Comparison of ENCODE assay signal across 10 cellular contexts in genomic region chr1:59367269-59368006, GRCh38.
DNase-seq lines count a peak whose midpoint lies in the region; ATAC-seq and TF ChIP-seq lines count a peak whose summit lies in the region.
"Had no signal": no experiment of that assay in that cellular context is flagged by ENCODE, and none has a peak within 500 bp of the region (broad histone marks: within the 10 kb centered on the region; RNA-seq: fewer than 3 reads in every experiment).

No MANE protein-coding gene starts in this region.

- WGBS in adipose tissue, 3 donors = 31 to 35% (median 33%) methylated on average over 6 of the region's 6 CpGs
- WGBS in sigmoid colon, 2 donors = 25 to 60% methylated on average over 6 of the region's 6 CpGs

- TF ChIP-seq POLR2A in sigmoid colon (IDR thresholded peaks at IDR 0.05) = no peak

- intact Hi-C loops in left ventricle myocardium superior (cut with micrococcal nuclease) = no loop called here
- intact Hi-C loops in sigmoid colon (cut with DNase I) = no loop called here

- ATAC-seq in left ventricle myocardium superior (peak; percentile 98), HG03159 (IDR thresholded peaks at IDR 0.05; ENCODE audit: unreplicated experiment) (no peak)
- no peak for ATAC-seq in activated naive CD4-positive, alpha-beta T cell treated with anti-CD3 and anti-CD28 coated beads, Interleukin-2, amount 50 U/mL, for 72 hours
- ATAC-seq: activated CD8-positive, alpha-beta T cell treated with anti-CD3 and anti-CD28 coated beads, Interleukin-2, amount 10 ng/mL, durations not matched to agents 7 days and 5 days; HCT116 had no signal

- H3K27ac ChIP-seq in adipose tissue (ENCODE audit: low read depth, low read length) (peak overlapping the region; percentile 46), sigmoid colon (peak overlapping the region; percentile 45 to 63 (median 52))

- H3K36me3 Mint-ChIP-seq in activated naive CD4-positive, alpha-beta T cell treated with anti-CD3 and anti-CD28 coated beads, Interleukin-2, amount 50 U/mL, for 72 hours = peaks cover 11 to 13% of the 10 kb centered on the region in 2 donors

- no peaks in the 10 kb centered on the region for H3K36me3 ChIP-seq in sigmoid colon

- no peak for TF ChIP-seq EP300 in sigmoid colon (IDR thresholded peaks at IDR 0.05)

- peak; percentile 88 for DNase-seq in GM03348 (ENCODE audit: low spot score)
- peak; percentile 81 for DNase-seq in left ventricle myocardium superior
- peak; percentile 87 for DNase-seq in sigmoid colon
- no peak for DNase-seq in activated CD4-positive, alpha-beta T cell treated with anti-CD3 and anti-CD28 coated beads, Interleukin-2, amount 50 U/mL, for 4 hours
- DNase-seq in UCSD-AML1 (lab: John Stamatoyannopoulos, UW; ENCODE audit: unreplicated experiment) = no peak
- no peak for DNase-seq in activated naive CD4-positive, alpha-beta T cell treated with anti-CD3 and anti-CD28 coated beads, Interleukin-2, amount 50 U/mL, for 72 hours (ENCODE audit: low spot score in 2 of 2)
- DNase-seq: activated CD8-positive, alpha-beta T cell treated with anti-CD3 and anti-CD28 coated beads, Interleukin-2, amount 10 ng/mL, durations not matched to agents 7 days and 5 days had no signal

- no peak overlapping the region for H3K4me3 ChIP-seq in sigmoid colon

- no peak for TF ChIP-seq CTCF in sigmoid colon (IDR thresholded peaks at IDR 0.05)

- no peaks in the 10 kb centered on the region for H3K27me3 ChIP-seq in sigmoid colon

- no peaks in the 10 kb centered on the region for H3K9me3 ChIP-seq in sigmoid colon

- no peak overlapping the region for H3K27ac Mint-ChIP-seq in activated naive CD4-positive, alpha-beta T cell treated with anti-CD3 and anti-CD28 coated beads, Interleukin-2, amount 50 U/mL, for 72 hours
- H3K27ac Mint-ChIP-seq: activated CD8-positive, alpha-beta T cell treated with anti-CD3 and anti-CD28 coated beads, Interleukin-2, amount 10 ng/mL, durations not matched to agents 7 days and 5 days had no signal

- H3K4me1 ChIP-seq in sigmoid colon = peaks cover 0 to 18% (median 6%) of the 10 kb centered on the region in 4 donors

- peaks cover 4 to 7% of the 10 kb centered on the region in 2 donors for H3K9me3 Mint-ChIP-seq in activated naive CD4-positive, alpha-beta T cell treated with anti-CD3 and anti-CD28 coated beads, Interleukin-2, amount 50 U/mL, for 72 hours

Comparison
In these comparisons a context has a peak if more than half of its experiments do, and no peak if none do; other contexts are left out.
1. DNase-seq: peak in GM03348 (single experiment), left ventricle myocardium superior (single experiment) and sigmoid colon (single experiment); none in activated CD4-positive, alpha-beta T cell treated with anti-CD3 and anti-CD28 coated beads, Interleukin-2, amount 50 U/mL, for 4 hours (0 of 2), UCSD-AML1 (single experiment) and activated naive CD4-positive, alpha-beta T cell treated with anti-CD3 and anti-CD28 coated beads, Interleukin-2, amount 50 U/mL, for 72 hours (0 of 2).